ENCODE assay signal across 23 cellular contexts in genomic region chr3:28081533-28081947, GRCh38.
DNase-seq lines count a peak whose midpoint lies in the region; ATAC-seq and TF ChIP-seq lines count a peak whose summit lies in the region.
"Had no signal": no experiment of that assay in that cellular context is flagged by ENCODE, and none has a peak within 500 bp of the region (broad histone marks: within the 10 kb centered on the region; RNA-seq: fewer than 3 reads in every experiment).

No MANE protein-coding gene starts in this region.

- H3K9me3 ChIP-seq in gastrocnemius medialis = no peaks in the 10 kb centered on the region
- H3K9me3 ChIP-seq: heart left ventricle, MG63, mucosa of descending colon, right lobe of liver, tibial nerve had no signal

- no peaks in the 10 kb centered on the region for H3K27me3 ChIP-seq in gastrocnemius medialis
- H3K27me3 ChIP-seq: dorsolateral prefrontal cortex, MG63, right lobe of liver, tibial nerve had no signal

- no peaks in the 10 kb centered on the region for H3K4me1 ChIP-seq in gastrocnemius medialis
- H3K4me1 ChIP-seq: heart left ventricle, right lobe of liver, tibial nerve had no signal

- no peak for DNase-seq in stimulated activated effector memory CD8-positive, alpha-beta T cell treated with anti-CD3 and anti-CD28 coated beads, Interleukin-12 subunit alpha, Interleukin-12 subunit beta, amount 100 ng/mL, for 72 hours (ENCODE audit: low spot score in 2 of 2)
- no peak for DNase-seq in left lobe of liver (ENCODE audit: low spot score)
- DNase-seq in gastrocnemius medialis = no peak
- DNase-seq: activated T-cell treated with anti-CD3 and anti-CD28 coated beads, Interleukin-2, amount 50 U/mL, for 1 hour; dorsolateral prefrontal cortex; heart left ventricle; MG63; mucosa of descending colon; NCI-H2029; NCI-H524 treated with DMSO at 0.1 percent for 48 hours; right lobe of liver; stimulated activated CD4-positive, alpha-beta T cell treated with anti-CD3 and anti-CD28 coated beads, Interleukin-2, amount 100 ng/mL, for 24 hours; stimulated activated CD8-positive, alpha-beta memory T cell treated with anti-CD3 and anti-CD28 coated beads, Interleukin-4, amount 100 ng/mL, for 48 hours had no signal

- H3K4me3 Mint-ChIP-seq in stimulated activated effector memory CD8-positive, alpha-beta T cell treated with anti-CD3 and anti-CD28 coated beads, Interleukin-12 subunit alpha, Interleukin-12 subunit beta, amount 100 ng/mL, for 72 hours = no peak overlapping the region
- H3K4me3 Mint-ChIP-seq: activated naive CD8-positive, alpha-beta T cell; B cell had no signal

- no peak overlapping the region for H3K4me3 ChIP-seq in gastrocnemius medialis
- H3K4me3 ChIP-seq: dorsolateral prefrontal cortex, heart left ventricle, MG63, mucosa of descending colon, right lobe of liver, tibial nerve had no signal

- peak; percentile 72 for ATAC-seq in GM19023 (IDR thresholded peaks at IDR 0.05; ENCODE audit: unreplicated experiment)
- peak; percentile 73 for ATAC-seq in HG02588 (IDR thresholded peaks at IDR 0.05; ENCODE audit: unreplicated experiment)
- ATAC-seq in HG03460 (IDR thresholded peaks at IDR 0.05; ENCODE audit: unreplicated experiment) = peak; percentile 68
- ATAC-seq in stimulated activated effector memory CD8-positive, alpha-beta T cell treated with anti-CD3 and anti-CD28 coated beads, Interleukin-12 subunit alpha, Interleukin-12 subunit beta, amount 100 ng/mL, for 72 hours = peak; percentile 56
- no peak for ATAC-seq in GM18517 (IDR thresholded peaks at IDR 0.05; ENCODE audit: unreplicated experiment)
- ATAC-seq in left lobe of liver = no peak
- no peak for ATAC-seq in HG03457 (IDR thresholded peaks at IDR 0.05; ENCODE audit: unreplicated experiment)
- ATAC-seq in gastrocnemius medialis = no peak
- ATAC-seq: esophagus mucosa, heart left ventricle, mucosa of descending colon, Panc1, right lobe of liver had no signal

- intact Hi-C loops in gastrocnemius medialis (cut with DNase I; ENCODE audit: low total_unique reads) = no loop called here

- no peaks in the 10 kb centered on the region for H3K4me1 Mint-ChIP-seq in stimulated activated effector memory CD8-positive, alpha-beta T cell treated with anti-CD3 and anti-CD28 coated beads, Interleukin-12 subunit alpha, Interleukin-12 subunit beta, amount 100 ng/mL, for 72 hours
- H3K4me1 Mint-ChIP-seq: B cell had no signal

- H3K36me3 Mint-ChIP-seq in stimulated activated effector memory CD8-positive, alpha-beta T cell treated with anti-CD3 and anti-CD28 coated beads, Interleukin-12 subunit alpha, Interleukin-12 subunit beta, amount 100 ng/mL, for 72 hours = no peaks in the 10 kb centered on the region
- H3K36me3 Mint-ChIP-seq: activated naive CD8-positive, alpha-beta T cell had no signal

- in situ Hi-C loops in gastrocnemius medialis (cut with MboI; ENCODE audit: low sequenced_read_pairs in 4 of 4) = no loop called here

- no peak overlapping the region for H3K27ac ChIP-seq in gastrocnemius medialis
- H3K27ac ChIP-seq: dorsolateral prefrontal cortex, heart left ventricle, right lobe of liver, tibial nerve had no signal

- no peak for TF ChIP-seq POLR2A in gastrocnemius medialis (IDR thresholded peaks at IDR 0.05)

- H3K36me3 ChIP-seq in gastrocnemius medialis = no peaks in the 10 kb centered on the region
- H3K36me3 ChIP-seq: heart left ventricle, MG63, right lobe of liver, tibial nerve had no signal

- TF ChIP-seq CTCF in gastrocnemius medialis (IDR thresholded peaks at IDR 0.05 in 4 of 5, conservative IDR thresholded peaks at IDR 0.05 in 1 of 5) = no peak

- no peak overlapping the region for H3K27ac Mint-ChIP-seq in stimulated activated effector memory CD8-positive, alpha-beta T cell treated with anti-CD3 and anti-CD28 coated beads, Interleukin-12 subunit alpha, Interleukin-12 subunit beta, amount 100 ng/mL, for 72 hours
- H3K27ac Mint-ChIP-seq: activated naive CD8-positive, alpha-beta T cell; B cell had no signal

- no peaks in the 10 kb centered on the region for H3K9me3 Mint-ChIP-seq in stimulated activated effector memory CD8-positive, alpha-beta T cell treated with anti-CD3 and anti-CD28 coated beads, Interleukin-12 subunit alpha, Interleukin-12 subunit beta, amount 100 ng/mL, for 72 hours

Comparison
In these comparisons a context has a peak if more than half of its experiments do, and no peak if none do; other contexts are left out.
1. ATAC-seq: peak in GM19023 (single experiment), HG02588 (single experiment), HG03460 (single experiment) and stimulated activated effector memory CD8-positive, alpha-beta T cell treated with anti-CD3 and anti-CD28 coated beads, Interleukin-12 subunit alpha, Interleukin-12 subunit beta, amount 100 ng/mL, for 72 hours (single experiment); none in GM18517 (single experiment), left lobe of liver (single experiment), HG03457 (single experiment) and gastrocnemius medialis (0 of 2).